14 cellular contexts compared by ENCODE assay signal in genomic region chr15:64902863-64903262, GRCh38.
"Had no signal": no experiment of that assay in that cellular context is flagged by ENCODE, and none has a peak within 500 bp of the region (broad histone marks: within the 10 kb centered on the region; RNA-seq: fewer than 3 reads in every experiment).

No MANE protein-coding gene starts in this region.

- ATAC-seq: body of pancreas, left colon had no signal

- DNase-seq: activated T-cell treated with anti-CD3 and anti-CD28 coated beads, Interleukin-2, amount 50 U/mL, for 1 hour; amniotic stem cell; body of pancreas; dermis blood vessel endothelial cell; left colon; midbrain; retina; stimulated activated CD4-positive, alpha-beta T cell treated with anti-CD3 and anti-CD28 coated beads, Interleukin-4, amount 100 ng/mL, for 4 hours; tibial artery had no signal

- H3K27ac ChIP-seq: body of pancreas, tibial artery had no signal

- H3K4me3 Mint-ChIP-seq: activated naive CD4-positive, alpha-beta T cell treated with anti-CD3 and anti-CD28 coated beads, Interleukin-2, amount 50 U/mL, for 24 hours; endodermal cell had no signal

- FAIRE-seq: TTC549 had no signal

- H3K4me3 ChIP-seq: body of pancreas, lung, tibial artery had no signal

- H3K27me3 Mint-ChIP-seq: activated naive CD4-positive, alpha-beta T cell treated with anti-CD3 and anti-CD28 coated beads, Interleukin-2, amount 50 U/mL, for 24 hours; central memory CD8-positive, alpha-beta T cell had no signal

- H3K9me3 Mint-ChIP-seq: activated naive CD4-positive, alpha-beta T cell treated with anti-CD3 and anti-CD28 coated beads, Interleukin-2, amount 50 U/mL, for 24 hours had no signal

- H3K36me3 ChIP-seq: tibial artery had no signal

- H3K27ac Mint-ChIP-seq: endodermal cell had no signal
